Comparison of ENCODE assay signal across 1 cellular context in the genomic region with DNA sequence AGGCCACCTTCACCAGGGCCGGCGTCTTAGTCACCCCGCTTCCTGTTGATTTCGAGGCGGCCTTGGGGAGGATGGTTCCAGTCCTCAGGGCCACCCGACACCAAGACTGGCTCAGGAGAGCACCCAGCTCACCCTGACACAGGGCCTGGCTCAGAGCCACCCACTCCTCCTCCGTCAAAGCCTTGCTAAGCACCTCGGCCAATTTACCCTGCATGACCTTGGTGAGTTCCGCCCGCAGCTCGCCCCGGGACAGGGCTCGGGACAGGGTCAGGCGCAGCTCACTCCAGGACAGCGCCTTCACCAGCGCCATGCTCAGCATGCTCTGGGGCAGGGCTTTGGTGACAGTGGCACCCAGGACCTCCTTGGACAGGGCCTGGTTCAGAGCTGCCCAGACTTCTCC.
TF ChIP-seq lines count a peak whose summit lies in the region.

No MANE protein-coding gene starts in this region.

TF ChIP-seq in HepG2, 621 proteins besides CTCF, POLR2A, EP300 and RAD21 (continued from another document):
- TF ChIP-seq HOXD1 (CRISPR knock-in tag; IDR thresholded peaks at IDR 0.05), result no peak
- TF ChIP-seq ZNF329 (CRISPR knock-in tag; IDR thresholded peaks at IDR 0.05; ENCODE audit: low read depth), result peak; percentile 92
- TF ChIP-seq RARA (CRISPR knock-in tag; IDR thresholded peaks at IDR 0.05), result 0 out of 2 replicates have a peak, but pooled peaks have one; percentile 37
- TF ChIP-seq KLF9 (CRISPR knock-in tag; IDR thresholded peaks at IDR 0.05; ENCODE audit: low read depth), result no peak
TF ChIP-seq in HepG2: peak in this region for 27.
